Comparison of ENCODE assay signal across 20 cellular contexts in genomic region chr17:39604911-39605491, GRCh38. TPM values are rescaled to one million over a fixed set of nuclear protein-coding genes. Genes with fewer than 3 reads are reported as not detected.
DNase-seq lines count a peak whose midpoint lies in the region; ATAC-seq, FAIRE-seq and TF ChIP-seq lines count a peak whose summit lies in the region.
"Had no signal": no experiment of that assay in that cellular context is flagged by ENCODE, and none has a peak within 500 bp of the region (broad histone marks: within the 10 kb centered on the region; RNA-seq: fewer than 3 reads in every experiment).

No MANE protein-coding gene starts in this region.

- no peaks in the 10 kb centered on the region for H3K36me3 ChIP-seq in HUES6 (ENCODE audit: control insufficient read depth, insufficient read depth, low read length)
- H3K36me3 ChIP-seq: cardiac muscle cell, upper lobe of right lung had no signal

- peaks cover 39% of the 10 kb centered on the region for H3K27me3 Mint-ChIP-seq in activated naive CD8-positive, alpha-beta T cell
- peaks cover 92% of the 10 kb centered on the region for H3K27me3 Mint-ChIP-seq in activated naive CD8-positive, alpha-beta T cell treated with anti-CD3 and anti-CD28 coated beads for 36 hours
- H3K27me3 Mint-ChIP-seq in stimulated activated memory B cell treated with anti-CD40 and anti-IgM and Interleukin-4, amounts not matched to agents 10 μg/mL and 1 μg/mL and 100 μg/mL, for 72 hours = peaks cover 95% of the 10 kb centered on the region

- no peak overlapping the region for H3K9ac ChIP-seq in HUES6 (ENCODE audit: low read length)

- peak overlapping the region; percentile 49 for H3K4me3 Mint-ChIP-seq in activated naive CD8-positive, alpha-beta T cell
- no peak overlapping the region for H3K4me3 Mint-ChIP-seq in activated naive CD8-positive, alpha-beta T cell treated with anti-CD3 and anti-CD28 coated beads for 36 hours
- peak overlapping the region; percentile 46 for H3K4me3 Mint-ChIP-seq in stimulated activated memory B cell treated with anti-CD40 and anti-IgM and Interleukin-4, amounts not matched to agents 10 μg/mL and 1 μg/mL and 100 μg/mL, for 72 hours

- H3K9me3 Mint-ChIP-seq in activated naive CD8-positive, alpha-beta T cell (ENCODE audit: low read depth) = no peaks in the 10 kb centered on the region
- H3K9me3 Mint-ChIP-seq in activated naive CD8-positive, alpha-beta T cell treated with anti-CD3 and anti-CD28 coated beads for 36 hours = no peaks in the 10 kb centered on the region
- H3K9me3 Mint-ChIP-seq in stimulated activated memory B cell treated with anti-CD40 and anti-IgM and Interleukin-4, amounts not matched to agents 10 μg/mL and 1 μg/mL and 100 μg/mL, for 72 hours = no peaks in the 10 kb centered on the region
- H3K9me3 Mint-ChIP-seq: activated T-helper 2 cell treated with anti-CD3 and anti-CD28 coated beads, Interferon-gamma antibody, Interleukin-2, Interleukin-4, amounts not matched to agents 10 μg/mL and 5 μg/mL and 100 μg/mL, durations not matched to agents 14 hours and 24 hours and 36 hours had no signal

- H3K27me3 ChIP-seq in HUES6 (ENCODE audit: control insufficient read depth, insufficient read depth, low read length) = peaks cover 100% of the 10 kb centered on the region

- ATAC-seq in stimulated activated memory B cell treated with anti-CD40 and anti-IgM and Interleukin-4, amounts not matched to agents 10 μg/mL and 1 μg/mL and 100 μg/mL, for 72 hours = peak; percentile 17
- no peak for ATAC-seq in HG03460 (IDR thresholded peaks at IDR 0.05; ENCODE audit: unreplicated experiment)

- H3K4me1 Mint-ChIP-seq in activated naive CD8-positive, alpha-beta T cell (ENCODE audit: low read depth) = peaks cover 25% of the 10 kb centered on the region
- peaks cover 16% of the 10 kb centered on the region for H3K4me1 Mint-ChIP-seq in activated naive CD8-positive, alpha-beta T cell treated with anti-CD3 and anti-CD28 coated beads for 36 hours
- peaks cover 46% of the 10 kb centered on the region for H3K4me1 Mint-ChIP-seq in stimulated activated memory B cell treated with anti-CD40 and anti-IgM and Interleukin-4, amounts not matched to agents 10 μg/mL and 1 μg/mL and 100 μg/mL, for 72 hours

- H3K4me1 ChIP-seq in HUES6 (ENCODE audit: control insufficient read depth, insufficient read depth, low read length) = peaks cover 35% of the 10 kb centered on the region

- no peak overlapping the region for H3K27ac Mint-ChIP-seq in activated naive CD8-positive, alpha-beta T cell
- no peak overlapping the region for H3K27ac Mint-ChIP-seq in activated naive CD8-positive, alpha-beta T cell treated with anti-CD3 and anti-CD28 coated beads for 36 hours
- no peak overlapping the region for H3K27ac Mint-ChIP-seq in stimulated activated memory B cell treated with anti-CD40 and anti-IgM and Interleukin-4, amounts not matched to agents 10 μg/mL and 1 μg/mL and 100 μg/mL, for 72 hours
- H3K27ac Mint-ChIP-seq: activated T-helper 2 cell treated with anti-CD3 and anti-CD28 coated beads, Interferon-gamma antibody, Interleukin-2, Interleukin-4, amounts not matched to agents 10 μg/mL and 5 μg/mL and 100 μg/mL, durations not matched to agents 14 hours and 24 hours and 36 hours had no signal

- DNase-seq in activated naive CD8-positive, alpha-beta T cell treated with anti-CD3 and anti-CD28 coated beads for 36 hours = no peak
- DNase-seq in ecto neural progenitor cell (ENCODE audit: low spot score) (peak; percentile 59), NCI-H146 treated with DMSO at 0.1 percent for 48 hours (lab: John Stamatoyannopoulos, UW; ENCODE audit: unreplicated experiment) (no peak), H54 (ENCODE audit: insufficient read length, low spot score) (no peak)
- DNase-seq: activated CD4-positive, alpha-beta T cell treated with anti-CD3 and anti-CD28 coated beads for 1 hour; AML-193; left cardiac atrium; OCI-M1; upper lobe of right lung had no signal

- no peak overlapping the region for H3K27ac ChIP-seq in HUES6 (ENCODE audit: low read depth, low read length)
- H3K27ac ChIP-seq: cardiac muscle cell, upper lobe of right lung had no signal

- no peak for FAIRE-seq in H54 (lab: Jason Lieb, UNC)
- FAIRE-seq: endothelial cell of umbilical vein had no signal

- H3K36me3 Mint-ChIP-seq in activated naive CD8-positive, alpha-beta T cell = no peaks in the 10 kb centered on the region
- H3K36me3 Mint-ChIP-seq in activated naive CD8-positive, alpha-beta T cell treated with anti-CD3 and anti-CD28 coated beads for 36 hours = no peaks in the 10 kb centered on the region
- no peaks in the 10 kb centered on the region for H3K36me3 Mint-ChIP-seq in stimulated activated memory B cell treated with anti-CD40 and anti-IgM and Interleukin-4, amounts not matched to agents 10 μg/mL and 1 μg/mL and 100 μg/mL, for 72 hours

- TF ChIP-seq POLR2A in H54 (IDR thresholded peaks at IDR 0.05; ENCODE audit: low read depth, low read length) = no peak

- H3K9me3 ChIP-seq in HUES6 (ENCODE audit: control insufficient read depth, insufficient read depth, low read depth, low read length) = no peaks in the 10 kb centered on the region
- H3K9me3 ChIP-seq: upper lobe of right lung had no signal

- peak overlapping the region; percentile 53 for H3K4me3 ChIP-seq in HUES6 (ENCODE audit: low read depth, low read length)
- H3K4me3 ChIP-seq: cardiac muscle cell, upper lobe of right lung had no signal

RNA-seq across cellular contexts. Expression of gene NEUROD2, which starts 2.7 kb away (rescaled TPM):
- not detected for total RNA-seq in activated naive CD8-positive, alpha-beta T cell treated with anti-CD3 and anti-CD28 coated beads for 36 hours
- total RNA-seq: activated T-helper 2 cell treated with anti-CD3 and anti-CD28 coated beads, Interferon-gamma antibody, Interleukin-2, Interleukin-4, amounts not matched to agents 10 μg/mL and 5 μg/mL and 100 μg/mL, durations not matched to agents 14 hours and 24 hours and 36 hours; cardiac muscle cell; Daoy; endothelial cell of umbilical vein; left cardiac atrium; M059J; renal cortical epithelial cell; upper lobe of right lung had no signal

RNA-seq across cellular contexts. Expression of gene PPP1R1B, which starts 21.8 kb away (rescaled TPM):
- not detected for total RNA-seq in activated naive CD8-positive, alpha-beta T cell treated with anti-CD3 and anti-CD28 coated beads for 36 hours
- total RNA-seq: activated T-helper 2 cell treated with anti-CD3 and anti-CD28 coated beads, Interferon-gamma antibody, Interleukin-2, Interleukin-4, amounts not matched to agents 10 μg/mL and 5 μg/mL and 100 μg/mL, durations not matched to agents 14 hours and 24 hours and 36 hours; Daoy; endothelial cell of umbilical vein; M059J; myocyte had no signal

RNA-seq across cellular contexts. Expression of gene STARD3, which starts 31.9 kb away (rescaled TPM):
- total RNA-seq in activated naive CD8-positive, alpha-beta T cell treated with anti-CD3 and anti-CD28 coated beads for 36 hours = 10 to 100 TPM; 47.9 to 53.2 TPM
